In the genomic region with DNA sequence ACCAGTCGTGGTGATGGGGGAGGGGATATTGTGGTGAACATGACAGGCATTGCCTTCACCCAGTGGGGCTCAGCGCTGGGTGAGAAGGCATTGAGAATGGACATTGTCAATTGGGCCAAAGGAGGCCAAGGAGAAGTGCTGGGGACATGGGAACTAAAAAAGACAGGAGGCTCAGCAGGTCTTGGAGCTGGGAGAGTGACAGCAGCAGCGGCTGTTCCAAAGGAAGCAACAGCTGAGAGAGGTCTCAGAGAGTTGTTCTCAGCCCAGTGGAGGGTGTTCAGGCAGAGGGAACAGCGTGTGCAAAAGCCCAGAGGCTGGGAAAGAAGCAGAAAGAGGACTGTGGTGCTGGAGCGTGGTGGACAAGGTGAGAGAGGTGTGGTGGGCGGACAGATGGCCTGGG, we compare ENCODE assay signal across 1 cellular context.
TF ChIP-seq lines count a peak whose summit lies in the region.

No MANE protein-coding gene starts in this region.

TF ChIP-seq in HEK293, 187 proteins besides CTCF, POLR2A, EP300 and RAD21:
- TF ChIP-seq ZNF623 (tag by site-specific recombination; IDR thresholded peaks at IDR 0.05) (0 out of 2 replicates have a peak, but pooled peaks have one; percentile 9), ZNF341 (tag by site-specific recombination; IDR thresholded peaks at IDR 0.05; ENCODE audit: low read depth) (peak; percentile 90), SCRT2 (tag by site-specific recombination; IDR thresholded peaks at IDR 0.05) (0 out of 2 replicates have a peak, but pooled peaks have one; percentile 23)
